ENCODE assay signal across 35 cellular contexts in the genomic region with DNA sequence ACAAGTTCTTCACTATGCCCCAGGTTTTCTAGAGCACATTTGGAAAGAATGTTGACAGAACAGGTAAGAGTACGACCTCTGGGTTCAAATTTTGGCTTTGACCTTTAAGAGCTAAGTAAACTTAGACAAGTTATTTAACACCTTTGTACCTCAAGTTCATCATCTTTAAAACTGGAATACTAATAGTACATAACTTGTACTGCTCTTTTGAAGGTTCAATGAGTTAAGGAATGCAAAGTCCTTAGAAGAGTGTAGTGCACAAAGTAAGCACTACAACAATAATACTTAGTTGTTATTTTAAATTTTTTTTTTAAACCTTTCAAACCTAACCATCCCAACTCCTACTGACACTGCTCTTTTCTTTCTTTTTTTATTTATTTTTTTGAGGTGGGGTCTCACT.
"Had no signal": no experiment of that assay in that cellular context is flagged by ENCODE, and none has a peak within 500 bp of the region (broad histone marks: within the 10 kb centered on the region; RNA-seq: fewer than 3 reads in every experiment).

No MANE protein-coding gene starts in this region.

- H3K36me3 ChIP-seq: adrenal gland, ascending aorta, brain microvascular endothelial cell, breast epithelium, cardiac muscle cell had no signal

- DNase-seq: activated CD8-positive, alpha-beta memory T cell treated with anti-CD3 and anti-CD28 coated beads, Interleukin-2, amount 50 U/mL, for 48 hours; activated effector memory CD4-positive, alpha-beta T cell treated with anti-CD3 and anti-CD28 coated beads, Interleukin-2, amount 50 U/mL, for 16 hours; activated effector memory CD4-positive, alpha-beta T cell treated with Interleukin-2 at 50 U/mL for 16 hours; activated gamma-delta T cell; activated gamma-delta T cell treated with Interleukin-2 at 50 U/mL for 16 hours; activated naive CD4-positive, alpha-beta T cell; activated naive CD4-positive, alpha-beta T cell treated with anti-CD3 and anti-CD28 coated beads for 36 hours; activated naive CD4-positive, alpha-beta T cell treated with anti-CD3 and anti-CD28 coated beads, Interleukin-2, amount 10 ng/mL, durations not matched to agents 7 days and 5 days; activated naive CD4-positive, alpha-beta T cell treated with anti-CD3 and anti-CD28 coated beads, Interleukin-2, amount 50 U/mL, for 16 hours; activated naive CD4-positive, alpha-beta T cell treated with Interleukin-2 at 50 U/mL for 16 hours; activated naive CD8-positive, alpha-beta T cell treated with anti-CD3 and anti-CD28 coated beads for 36 hours; activated naive CD8-positive, alpha-beta T cell treated with anti-CD3 and anti-CD28 coated beads, Interleukin-2, amount 10 ng/mL, durations not matched to agents 7 days and 5 days; activated naive CD8-positive, alpha-beta T cell treated with anti-CD3 and anti-CD28 coated beads, Interleukin-2, amount 50 U/mL, for 24 hours; activated T-cell treated with anti-CD3 and anti-CD28 coated beads for 4 hours; activated T-cell treated with anti-CD3 and anti-CD28 coated beads, Interleukin-2, amount 50 U/mL, for 1 hour; activated T-cell treated with anti-CD3 and anti-CD28 coated beads, Interleukin-2, amount 50 U/mL, for 24 hours; activated T-cell treated with anti-CD3 and anti-CD28 coated beads, Interleukin-2, amount 50 U/mL, for 4 hours; activated T-cell treated with anti-CD3 and anti-CD28 coated beads, Interleukin-2, amount 50 U/mL, for 48 hours; activated T-cell treated with anti-CD3 and anti-CD28 coated beads, Interleukin-2, amount 50 U/mL, for 72 hours; adrenal gland; amniotic stem cell; amygdala; anterior cingulate cortex; aorta; body of pancreas; brain microvascular endothelial cell; caudate nucleus; central memory CD4-positive, alpha-beta T cell had no signal

- H3K9me3 ChIP-seq: adrenal gland, ascending aorta, body of pancreas, breast epithelium had no signal

- ATAC-seq: activated naive CD4-positive, alpha-beta T cell treated with anti-CD3 and anti-CD28 coated beads, Interleukin-2, amount 50 U/mL, for 72 hours; activated naive CD8-positive, alpha-beta T cell treated with anti-CD3 and anti-CD28 coated beads, Interleukin-2, amount 50 U/mL, for 24 hours; activated T-cell treated with anti-CD3 and anti-CD28 coated beads, Interleukin-2, amount 50 U/mL, for 4 hours; activated T-cell treated with anti-CD3 and anti-CD28 coated beads, Interleukin-2, amount 50 U/mL, for 72 hours; activated T-helper 17 cell treated with anti-CD3 and anti-CD28 coated beads, Interleukin-2, amount 50 U/mL, for 72 hours; body of pancreas had no signal

- H3K27me3 ChIP-seq: adrenal gland, ascending aorta, body of pancreas, brain microvascular endothelial cell, breast epithelium, cardiac muscle cell had no signal

- H3K27ac ChIP-seq: adrenal gland, ascending aorta, body of pancreas, brain microvascular endothelial cell, breast epithelium, cardiac muscle cell had no signal

- FAIRE-seq: astrocyte, bronchial epithelial cell had no signal

- H3K4me3 ChIP-seq: adrenal gland, ascending aorta, body of pancreas, breast epithelium, cardiac muscle cell had no signal

- H3K4me1 ChIP-seq: adrenal gland, ascending aorta, body of pancreas, breast epithelium had no signal
